In genomic region chr3:16721494-16721893, GRCh38 we compare ENCODE assay signal across 1 cellular context.
TF ChIP-seq lines count a peak whose summit lies in the region.

No MANE protein-coding gene starts in this region.

TF ChIP-seq in GM23338, 12 proteins besides CTCF, POLR2A, EP300 and RAD21 (continued from another document):
- TF ChIP-seq ZNF462 (CRISPR knock-in tag; IDR thresholded peaks at IDR 0.05): no peak
